Comparison of ENCODE assay signal across 8 cellular contexts in the genomic region with DNA sequence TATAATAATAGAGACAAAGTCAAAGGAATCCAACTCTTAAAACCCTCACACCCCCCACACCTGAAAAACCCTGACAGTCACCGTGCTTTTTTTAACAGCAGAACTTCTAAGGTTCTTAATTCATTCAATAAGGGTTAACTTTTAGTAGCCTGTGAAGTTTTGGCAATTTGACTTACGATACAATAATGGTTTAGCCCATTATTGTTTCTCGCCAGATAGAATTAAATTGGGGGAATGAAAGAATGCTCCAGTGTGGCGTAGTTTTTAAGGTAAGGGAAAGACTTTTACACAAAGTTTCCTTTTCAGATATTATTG. TPM values are rescaled to one million over a fixed set of nuclear protein-coding genes. Genes with fewer than 3 reads are reported as not detected.
A peak's percentile ranks its signal among the peaks of the same experiment; 100 is the strongest.
DNase-seq lines count a peak whose midpoint lies in the region; ATAC-seq, FAIRE-seq and TF ChIP-seq lines count a peak whose summit lies in the region.

No MANE protein-coding gene starts in this region.

- peaks cover 29% of the 10 kb centered on the region for H3K79me2 ChIP-seq in PC-3 (ENCODE audit: low read length)
- peaks cover 18% of the 10 kb centered on the region for H3K79me2 ChIP-seq in fibroblast of lung (ENCODE audit: control insufficient read depth, insufficient read depth, low read length)

- peak overlapping the region; percentile 80 for H3K27ac ChIP-seq in PC-3 (ENCODE audit: low read length)
- H3K27ac ChIP-seq in fibroblast of lung (ENCODE audit: insufficient read depth, low read length) = peak overlapping the region; percentile 95

- H3K9ac ChIP-seq in PC-3 (ENCODE audit: low read length) (peak overlapping the region; percentile 100), fibroblast of lung (ENCODE audit: insufficient read depth, low read length) (no peak overlapping the region)

- H3K4me1 ChIP-seq in PC-3 (ENCODE audit: insufficient read depth, low read length) = peaks cover 44% of the 10 kb centered on the region
- H3K4me1 ChIP-seq in fibroblast of lung (ENCODE audit: control insufficient read depth, extremely low read depth, insufficient read depth, low read length) = peaks cover 5% of the 10 kb centered on the region

- H3K9me3 ChIP-seq in PC-3 (ENCODE audit: low read length) = no peaks in the 10 kb centered on the region
- no peaks in the 10 kb centered on the region for H3K9me3 ChIP-seq in fibroblast of lung (ENCODE audit: control insufficient read depth, insufficient read depth, low read depth, low read length)

- intact Hi-C loops in PC-3 (cut with micrococcal nuclease) = no loop called here

- ATAC-seq in GM21381 (IDR thresholded peaks at IDR 0.05; ENCODE audit: unreplicated experiment) = peak; percentile 5
- no peak for ATAC-seq in PC-3

- TF ChIP-seq CTCF in PC-3 (conservative IDR thresholded peaks at IDR 0.05; ENCODE audit: low read depth, low read length) (no peak), fibroblast of lung (conservative IDR thresholded peaks at IDR 0.05 in 1 of 2, IDR thresholded peaks at IDR 0.05 in 1 of 2; ENCODE audit: low read depth in 1 of 2, low read length in 2 of 2) (no peak)

- peak overlapping the region; percentile 94 for H2AFZ ChIP-seq in PC-3 (ENCODE audit: low read length)
- H2AFZ ChIP-seq in fibroblast of lung (ENCODE audit: low read length) = peak overlapping the region; percentile 68

- H3K4me3 ChIP-seq in PC-3 (ENCODE audit: low read length) (peak overlapping the region; percentile 88), fibroblast of lung (replicated peaks in 1 of 4; ENCODE audit: control extremely low read depth in 1 of 4, insufficient read depth in 1 of 4, low read depth in 3 of 4, low read length in 4 of 4) (peak overlapping the region; percentile 85 to 94 (median 86)), skeletal muscle cell (ENCODE audit: low read depth, low read length) (peak overlapping the region; percentile 89)

- no peaks in the 10 kb centered on the region for H3K9me2 ChIP-seq in PC-3 (replicated peaks; ENCODE audit: low read length)

- peak overlapping the region; percentile 97 for H3K4me2 ChIP-seq in PC-3 (ENCODE audit: low read length)
- peak overlapping the region; percentile 44 for H3K4me2 ChIP-seq in fibroblast of lung (ENCODE audit: extremely low read depth, insufficient read depth, low read length)

- POLR2A ChIA-PET in PC-3 (lab: Charles Lee; ENCODE audit: unreplicated experiment) = interaction anchor here (0.7 kb wide), 1 partner anchor 56 kb away, joined by 3 read pairs; no protein-coding TSS in a partner anchor

- no TSS peak for BruUV-seq in PC-3 (replicated peaks; lab: Mats Ljungman, UMichigan)

- DNase-seq in PC-3 = no peak
- peak in 1 of 2 donors; percentile 2 for DNase-seq in fibroblast of lung (ENCODE audit: low read depth in 2 of 2)
- DNase-seq in skeletal muscle cell (ENCODE audit: low read depth) = no peak
- DNase-seq in SIG-M5 treated with dmso at 0.1 percent for 504 hours (lab: John Stamatoyannopoulos, UW; ENCODE audit: unreplicated experiment) = no peak
- no peak for DNase-seq in UCSD-AML1 (lab: John Stamatoyannopoulos, UW; ENCODE audit: unreplicated experiment)
- DNase-seq in NCI-H1436 (lab: John Stamatoyannopoulos, UW) = no peak
- DNase-seq in urothelium cell line (ENCODE audit: low spot score) = no peak

- H3F3A ChIP-seq in PC-3 (ENCODE audit: low read length, unreplicated experiment) = no peaks in the 10 kb centered on the region

- H3K36me3 ChIP-seq in PC-3 (ENCODE audit: low read depth, low read length) (peaks cover 7% of the 10 kb centered on the region), fibroblast of lung (ENCODE audit: control insufficient read depth, insufficient read depth, low read length) (no peaks in the 10 kb centered on the region)

- H3K27me3 ChIP-seq in PC-3 (ENCODE audit: low read length) (no peaks in the 10 kb centered on the region), fibroblast of lung (ENCODE audit: control insufficient read depth, insufficient read depth, low read length) (no peaks in the 10 kb centered on the region)

- H4K20me1 ChIP-seq in PC-3 (ENCODE audit: low read length) (no peaks in the 10 kb centered on the region), fibroblast of lung (ENCODE audit: control insufficient read depth, extremely low read depth, insufficient read depth, low read length) (no peaks in the 10 kb centered on the region)

- CTCF ChIA-PET in PC-3 (lab: Charles Lee) = interaction anchor here (0.6 kb wide), 1 partner anchor 57 kb away, joined by 8 read pairs; no protein-coding TSS in a partner anchor

- FAIRE-seq in urothelium cell line (lab: Jason Lieb, UNC) = no peak

RNA-seq across cellular contexts. Expression of gene MAGOHB, which starts 0.6 kb away (rescaled TPM):
- 25.6 and 36.8 TPM in 2 replicates for total RNA-seq in PC-3 (2014; rRNA removed)
- 10.5 and 21.1 TPM in 2 replicates for total RNA-seq in fibroblast of lung
- 29.8 and 48.6 TPM in 2 replicates for polyA plus RNA-seq in fibroblast of lung
- polyA plus RNA-seq in fibroblast of lung (2012) = 48.2 and 66.6 TPM in 2 replicates
- polyA minus RNA-seq in fibroblast of lung (ENCODE audit: low replicate concordance) = 2.2 TPM in 1 of 2 replicates, not detected in the other

RNA-seq across cellular contexts. Expression of gene STYK1, which starts 59.8 kb away (rescaled TPM):
- total RNA-seq in PC-3 (2014; rRNA removed) (4.3 and 8.6 TPM in 2 replicates), fibroblast of lung (under 0.01 TPM in 1 of 2 replicates, not detected in the other)
- polyA plus RNA-seq in fibroblast of lung = 0.41 TPM in 1 of 2 replicates, not detected in the other
- polyA plus RNA-seq in fibroblast of lung (2012) = 0.41 TPM in 1 of 2 replicates, not detected in the other
- polyA minus RNA-seq in fibroblast of lung (ENCODE audit: low replicate concordance) = not detected in 2 replicates
